ENCODE assay signal across 1 cellular context in the genomic region with DNA sequence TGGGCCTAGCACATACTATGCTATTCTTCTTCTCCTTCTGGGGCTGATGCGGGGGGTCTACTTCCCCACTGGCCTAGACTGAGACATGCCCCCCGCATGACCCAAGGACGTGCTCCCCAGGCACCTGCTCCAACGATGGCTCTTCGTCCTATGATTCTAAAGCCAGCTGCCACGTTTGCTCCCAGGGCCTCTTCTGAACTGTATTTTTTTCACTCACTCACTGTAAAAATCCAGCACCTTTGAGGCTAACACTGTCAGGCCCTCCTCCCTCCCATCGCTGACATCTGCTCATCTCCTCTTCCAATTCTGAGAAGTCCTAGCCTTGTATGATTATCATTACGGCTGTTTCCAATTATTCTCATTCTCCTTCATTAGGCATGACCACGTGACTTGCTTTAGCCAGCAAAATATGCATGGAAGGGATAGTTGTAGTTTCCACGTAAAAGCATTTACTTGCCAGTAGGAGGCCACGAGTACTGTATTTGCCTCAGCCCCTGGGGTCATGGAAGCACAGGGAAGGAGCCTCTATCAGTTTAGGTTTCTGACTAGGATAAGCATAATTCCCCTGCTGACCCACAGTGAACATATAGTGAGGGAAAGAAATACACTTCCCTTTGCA.
TF ChIP-seq lines count a peak whose summit lies in the region.

No MANE protein-coding gene starts in this region.

TF ChIP-seq in HEK293, 187 proteins besides CTCF, POLR2A, EP300 and RAD21 (continued from another document):
- TF ChIP-seq, protein P1, sequence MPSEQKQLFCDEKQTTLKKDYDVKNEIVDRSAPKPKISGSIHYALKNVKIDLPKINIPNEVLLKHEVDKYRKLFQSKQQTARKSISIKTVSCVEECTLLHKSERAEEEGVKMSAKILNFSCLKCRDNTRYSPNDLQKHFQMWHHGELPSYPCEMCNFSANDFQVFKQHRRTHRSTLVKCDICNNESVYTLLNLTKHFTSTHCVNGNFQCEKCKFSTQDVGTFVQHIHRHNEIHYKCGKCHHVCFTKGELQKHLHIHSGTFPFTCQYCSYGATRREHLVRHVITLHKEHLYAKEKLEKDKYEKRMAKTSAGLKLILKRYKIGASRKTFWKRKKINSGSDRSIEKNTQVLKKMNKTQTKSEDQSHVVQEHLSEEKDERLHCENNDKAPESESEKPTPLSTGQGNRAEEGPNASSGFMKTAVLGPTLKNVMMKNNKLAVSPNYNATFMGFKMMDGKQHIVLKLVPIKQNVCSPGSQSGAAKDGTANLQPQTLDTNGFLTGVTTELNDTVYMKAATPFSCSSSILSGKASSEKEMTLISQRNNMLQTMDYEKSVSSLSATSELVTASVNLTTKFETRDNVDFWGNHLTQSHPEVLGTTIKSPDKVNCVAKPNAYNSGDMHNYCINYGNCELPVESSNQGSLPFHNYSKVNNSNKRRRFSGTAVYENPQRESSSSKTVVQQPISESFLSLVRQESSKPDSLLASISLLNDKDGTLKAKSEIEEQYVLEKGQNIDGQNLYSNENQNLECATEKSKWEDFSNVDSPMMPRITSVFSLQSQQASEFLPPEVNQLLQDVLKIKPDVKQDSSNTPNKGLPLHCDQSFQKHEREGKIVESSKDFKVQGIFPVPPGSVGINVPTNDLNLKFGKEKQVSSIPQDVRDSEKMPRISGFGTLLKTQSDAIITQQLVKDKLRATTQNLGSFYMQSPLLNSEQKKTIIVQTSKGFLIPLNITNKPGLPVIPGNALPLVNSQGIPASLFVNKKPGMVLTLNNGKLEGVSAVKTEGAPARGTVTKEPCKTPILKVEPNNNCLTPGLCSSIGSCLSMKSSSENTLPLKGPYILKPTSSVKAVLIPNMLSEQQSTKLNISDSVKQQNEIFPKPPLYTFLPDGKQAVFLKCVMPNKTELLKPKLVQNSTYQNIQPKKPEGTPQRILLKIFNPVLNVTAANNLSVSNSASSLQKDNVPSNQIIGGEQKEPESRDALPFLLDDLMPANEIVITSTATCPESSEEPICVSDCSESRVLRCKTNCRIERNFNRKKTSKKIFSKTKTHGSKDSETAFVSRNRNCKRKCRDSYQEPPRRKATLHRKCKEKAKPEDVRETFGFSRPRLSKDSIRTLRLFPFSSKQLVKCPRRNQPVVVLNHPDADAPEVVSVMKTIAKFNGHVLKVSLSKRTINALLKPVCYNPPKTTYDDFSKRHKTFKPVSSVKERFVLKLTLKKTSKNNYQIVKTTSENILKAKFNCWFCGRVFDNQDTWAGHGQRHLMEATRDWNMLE (tag by site-specific recombination; conservative IDR thresholded peaks at IDR 0.05; ENCODE audit: low read depth): 0 out of 2 replicates have a peak, but pooled peaks have one; percentile 16
- TF ChIP-seq ZNF792 (tag by site-specific recombination; IDR thresholded peaks at IDR 0.05): no peak
